Comparison of ENCODE assay signal across 1 cellular context in genomic region chr7:130899071-130899451, GRCh38.
TF ChIP-seq lines count a peak whose summit lies in the region.

No MANE protein-coding gene starts in this region.

TF ChIP-seq in HCT116, 20 proteins besides CTCF, POLR2A, EP300 and RAD21 (continued from another document):
- TF ChIP-seq EZH2 (IDR thresholded peaks at IDR 0.05) (no peak), SIN3A (IDR thresholded peaks at IDR 0.05; ENCODE audit: low read depth) (no peak), FOSL1 (IDR thresholded peaks at IDR 0.05; ENCODE audit: low read depth) (no peak)
